Comparison of ENCODE assay signal across 23 cellular contexts in genomic region chr14:72644038-72644437, GRCh38.
A peak's percentile ranks its signal among the peaks of the same experiment; 100 is the strongest.
DNase-seq lines count a peak whose midpoint lies in the region; ATAC-seq and TF ChIP-seq lines count a peak whose summit lies in the region.
"Had no signal": no experiment of that assay in that cellular context is flagged by ENCODE, and none has a peak within 500 bp of the region (broad histone marks: within the 10 kb centered on the region; RNA-seq: fewer than 3 reads in every experiment).

No MANE protein-coding gene starts in this region.

- no peak for DNase-seq in AG04450 (ENCODE audit: low read depth, low spot score)
- peak; percentile 98 for DNase-seq in NCI-H1694 treated with DMSO at 0.1 percent for 48 hours (lab: John Stamatoyannopoulos, UW)
- DNase-seq in cerebellum (ENCODE audit: low spot score), result peak; percentile 57
- no peak for DNase-seq in neural crest cell (ENCODE audit: low read depth, low spot score)
- no peak for DNase-seq in HuH-7 (ENCODE audit: low spot score)
- no peak for DNase-seq in NCI-H446 treated with DMSO at 0.1 percent for 48 hours (lab: John Stamatoyannopoulos, UW)
- no peak for DNase-seq in immature natural killer cell
- DNase-seq: activated CD4-positive, alpha-beta T cell treated with anti-CD3 and anti-CD28 coated beads, Interleukin-2, amount 50 U/mL, for 48 hours; activated gamma-delta T cell; central memory CD4-positive, alpha-beta T cell; DMS53; effector CD4-positive, alpha-beta T cell; NCI-H2081 treated with DMSO at 0.1 percent for 48 hours; NCI-H526; pancreas; SHP77 treated with DMSO at 0.1 percent for 48 hours; stimulated activated CD4-positive, alpha-beta T cell treated with anti-CD3 and anti-CD28 coated beads, Interleukin-2, amount 100 ng/mL, for 48 hours had no signal

- H3K4me3 ChIP-seq in AG04450 (ENCODE audit: low read depth, low read length), result no peak overlapping the region
- H3K4me3 ChIP-seq: adrenal gland, pancreas had no signal

- H3K4me3 Mint-ChIP-seq in neural crest cell (no peak overlapping the region), immature natural killer cell (no peak overlapping the region)
- H3K4me3 Mint-ChIP-seq: stimulated activated naive CD8-positive, alpha-beta T cell treated with anti-CD3 and anti-CD28 coated beads, Interleukin-15, Interleukin-2, amounts not matched to agents 100 ng/mL and 50 ng/mL, for 24 hours; T-helper 1 cell treated with Interleukin-12 subunit alpha and Interleukin-12 subunit beta and Interleukin-4 antibody, amounts not matched to agents 30 μg/mL and 1 μg/mL, for 36 hours; type B pancreatic cell had no signal

- H3K36me3 Mint-ChIP-seq in neural crest cell (ENCODE audit: low read depth) (peaks cover 3% of the 10 kb centered on the region), immature natural killer cell (peaks cover 0 to 6% (median 5%) of the 10 kb centered on the region in 3 donors)
- H3K36me3 Mint-ChIP-seq: type B pancreatic cell had no signal

- no peaks in the 10 kb centered on the region for H3K27me3 ChIP-seq in AG04450 (ENCODE audit: control insufficient read depth, insufficient read depth, low read length)
- H3K27me3 ChIP-seq: adrenal gland, pancreas had no signal

- CTCF ChIA-PET in AG04450 (lab: Charles Lee), result interaction anchor here (0.6 to 3.5 kb wide), 3 partner anchors 118 to 259 kb away, joined by 3 to 12 read pairs (median 3); no protein-coding TSS in a partner anchor

- H3K27ac ChIP-seq in AG04450 (ENCODE audit: low read depth, low read length), result peak overlapping the region; percentile 99
- H3K27ac ChIP-seq: C4-2B, pancreas had no signal

- H3K4me1 Mint-ChIP-seq in neural crest cell, result peaks cover 10% of the 10 kb centered on the region
- peaks cover 0 to 5% of the 10 kb centered on the region in 2 donors for H3K4me1 Mint-ChIP-seq in immature natural killer cell

- H3K27ac Mint-ChIP-seq in neural crest cell (ENCODE audit: unreplicated experiment) (peak overlapping the region; percentile 48), immature natural killer cell (no peak overlapping the region)
- H3K27ac Mint-ChIP-seq: stimulated activated naive CD8-positive, alpha-beta T cell treated with anti-CD3 and anti-CD28 coated beads, Interleukin-15, Interleukin-2, amounts not matched to agents 100 ng/mL and 50 ng/mL, for 24 hours; T-helper 1 cell treated with Interleukin-12 subunit alpha and Interleukin-12 subunit beta and Interleukin-4 antibody, amounts not matched to agents 30 μg/mL and 1 μg/mL, for 36 hours; type B pancreatic cell had no signal

- H3K27me3 Mint-ChIP-seq in neural crest cell (ENCODE audit: low read depth) (no peaks in the 10 kb centered on the region), immature natural killer cell (ENCODE audit: low read depth in 3 of 3) (peaks cover 2 to 10% (median 4%) of the 10 kb centered on the region in 3 donors)

- H3K9me3 ChIP-seq in AG04450 (ENCODE audit: control insufficient read depth, insufficient read depth, low read length), result peaks cover 15% of the 10 kb centered on the region; the same call in 1 of the 2 replicates
- H3K9me3 ChIP-seq: adrenal gland, pancreas had no signal

- peaks cover 15% of the 10 kb centered on the region for H3K9me3 Mint-ChIP-seq in neural crest cell
- peaks cover 0 to 9% (median 3%) of the 10 kb centered on the region in 6 donors for H3K9me3 Mint-ChIP-seq in immature natural killer cell

- POLR2A ChIA-PET in AG04450 (lab: Yijun Ruan, JAX), result interaction anchor here (0.6 to 1.4 kb wide), 8 partner anchors 8 to 870 kb away, joined by 3 to 8 read pairs (median 4); no protein-coding TSS in a partner anchor

- ATAC-seq in HG02938 (IDR thresholded peaks at IDR 0.05; ENCODE audit: unreplicated experiment), result no peak

- TF ChIP-seq CTCF in AG04450 (IDR thresholded peaks at IDR 0.05; ENCODE audit: low read depth, low read length), result no peak
- no peak for TF ChIP-seq CTCF in neural crest cell (conservative IDR thresholded peaks at IDR 0.05)

Comparison
In these comparisons a context has a peak if more than half of its experiments do, and no peak if none do; other contexts are left out.
1. DNase-seq: peak in NCI-H1694 treated with DMSO at 0.1 percent for 48 hours (single experiment) and cerebellum (single experiment); none in AG04450 (single experiment), neural crest cell (single experiment), HuH-7 (single experiment), NCI-H446 treated with DMSO at 0.1 percent for 48 hours (single experiment) and immature natural killer cell (0 of 3).